ENCODE assay signal across 25 cellular contexts in genomic region chr7:532379-533143, GRCh38.
"Had no signal": no experiment of that assay in that cellular context is flagged by ENCODE, and none has a peak within 500 bp of the region (broad histone marks: within the 10 kb centered on the region; RNA-seq: fewer than 3 reads in every experiment).

No MANE protein-coding gene starts in this region.

- H3K9me3 Mint-ChIP-seq: activated CD4-positive, alpha-beta memory T cell treated with anti-CD3 and anti-CD28 coated beads, Interleukin-2, amount 10 ng/mL, durations not matched to agents 7 days and 5 days; activated CD4-positive, alpha-beta T cell treated with anti-CD3 and anti-CD28 coated beads, Interleukin-2, amount 10 ng/mL, durations not matched to agents 7 days and 5 days; activated naive CD4-positive, alpha-beta T cell treated with anti-CD3 and anti-CD28 coated beads, Interleukin-2, amount 10 ng/mL, durations not matched to agents 7 days and 5 days; activated T-cell treated with anti-CD3 and anti-CD28 coated beads, Interleukin-2, amount 50 U/mL, for 24 hours; neural crest cell had no signal

- H3K4me3 ChIP-seq: gastroesophageal sphincter, hepatocyte, right atrium auricular region, smooth muscle cell, stomach, thyroid gland, upper lobe of left lung, vagina had no signal

- FAIRE-seq: endothelial cell of umbilical vein had no signal

- H3K4me1 Mint-ChIP-seq: activated CD4-positive, alpha-beta memory T cell treated with anti-CD3 and anti-CD28 coated beads, Interleukin-2, amount 10 ng/mL, durations not matched to agents 7 days and 5 days; activated CD4-positive, alpha-beta T cell treated with anti-CD3 and anti-CD28 coated beads, Interleukin-2, amount 10 ng/mL, durations not matched to agents 7 days and 5 days; activated naive CD4-positive, alpha-beta T cell treated with anti-CD3 and anti-CD28 coated beads, Interleukin-2, amount 10 ng/mL, durations not matched to agents 7 days and 5 days; neural crest cell had no signal

- H3K79me2 ChIP-seq: hepatocyte had no signal

- H3K4me2 ChIP-seq: hepatocyte, smooth muscle cell had no signal

- H3K27me3 ChIP-seq: hepatocyte, right atrium auricular region, thyroid gland, upper lobe of left lung, vagina had no signal

- H3K4me3 Mint-ChIP-seq: activated CD4-positive, alpha-beta memory T cell treated with anti-CD3 and anti-CD28 coated beads, Interleukin-2, amount 10 ng/mL, durations not matched to agents 7 days and 5 days; activated CD4-positive, alpha-beta T cell treated with anti-CD3 and anti-CD28 coated beads, Interleukin-2, amount 10 ng/mL, durations not matched to agents 7 days and 5 days; activated naive CD4-positive, alpha-beta T cell treated with anti-CD3 and anti-CD28 coated beads, Interleukin-2, amount 10 ng/mL, durations not matched to agents 7 days and 5 days; activated T-cell treated with anti-CD3 and anti-CD28 coated beads, Interleukin-2, amount 50 U/mL, for 24 hours; neural crest cell had no signal

- H3K27ac Mint-ChIP-seq: activated CD4-positive, alpha-beta memory T cell treated with anti-CD3 and anti-CD28 coated beads, Interleukin-2, amount 10 ng/mL, durations not matched to agents 7 days and 5 days; activated CD4-positive, alpha-beta T cell treated with anti-CD3 and anti-CD28 coated beads, Interleukin-2, amount 10 ng/mL, durations not matched to agents 7 days and 5 days; activated naive CD4-positive, alpha-beta T cell treated with anti-CD3 and anti-CD28 coated beads, Interleukin-2, amount 10 ng/mL, durations not matched to agents 7 days and 5 days; activated T-cell treated with anti-CD3 and anti-CD28 coated beads, Interleukin-2, amount 50 U/mL, for 24 hours had no signal

- H3K4me1 ChIP-seq: gastroesophageal sphincter, thyroid gland had no signal

- H3K27me3 Mint-ChIP-seq: activated CD4-positive, alpha-beta T cell treated with anti-CD3 and anti-CD28 coated beads, Interleukin-2, amount 10 ng/mL, durations not matched to agents 7 days and 5 days had no signal

- H3K36me3 Mint-ChIP-seq: activated naive CD4-positive, alpha-beta T cell treated with anti-CD3 and anti-CD28 coated beads, Interleukin-2, amount 10 ng/mL, durations not matched to agents 7 days and 5 days had no signal

- H3K36me3 ChIP-seq: gastroesophageal sphincter, right atrium auricular region, stomach, thyroid gland, upper lobe of left lung, vagina had no signal

- DNase-seq: activated CD4-positive, alpha-beta memory T cell treated with anti-CD3 and anti-CD28 coated beads, Interleukin-2, amount 10 ng/mL, durations not matched to agents 7 days and 5 days; activated CD4-positive, alpha-beta T cell treated with anti-CD3 and anti-CD28 coated beads, Interleukin-2, amount 10 ng/mL, durations not matched to agents 7 days and 5 days; activated CD4-positive, CD25-positive, alpha-beta regulatory T cell treated with anti-CD3 and anti-CD28 coated beads, Interleukin-2, amount 50 U/mL, for 72 hours; activated CD8-positive, alpha-beta memory T cell treated with anti-CD3 and anti-CD28 coated beads, Interleukin-2, amount 50 U/mL, for 48 hours; activated gamma-delta T cell; activated naive CD4-positive, alpha-beta T cell treated with anti-CD3 and anti-CD28 coated beads, Interleukin-2, amount 10 ng/mL, durations not matched to agents 7 days and 5 days; activated T-cell treated with anti-CD3 and anti-CD28 coated beads, Interleukin-2, amount 50 U/mL, for 24 hours; amygdala; central memory CD4-positive, alpha-beta T cell; islet precursor cell; left ventricle myocardium superior; mammary epithelial cell; occipital lobe; stimulated activated CD4-positive, alpha-beta T cell treated with anti-CD3 and anti-CD28 coated beads, Interleukin-1b, Interleukin-23, amount 100 ng/mL, for 48 hours; stomach; T-helper 2 cell; thyroid gland had no signal

- H2AFZ ChIP-seq: hepatocyte had no signal

- H3K9me3 ChIP-seq: gastroesophageal sphincter, right atrium auricular region, stomach, thyroid gland, upper lobe of left lung, vagina had no signal

- H3K27ac ChIP-seq: gastroesophageal sphincter, hepatocyte, right atrium auricular region, stomach, thyroid gland, upper lobe of left lung, vagina had no signal

- ATAC-seq: gastroesophageal sphincter, left ventricle myocardium superior had no signal
